Comparison of ENCODE assay signal across 17 cellular contexts in genomic region chr10:75038335-75038734, GRCh38.
DNase-seq lines count a peak whose midpoint lies in the region; ATAC-seq, FAIRE-seq and TF ChIP-seq lines count a peak whose summit lies in the region.
"Had no signal": no experiment of that assay in that cellular context is flagged by ENCODE, and none has a peak within 500 bp of the region (broad histone marks: within the 10 kb centered on the region; RNA-seq: fewer than 3 reads in every experiment).

No MANE protein-coding gene starts in this region.

- no peak for TF ChIP-seq CTCF in heart left ventricle (IDR thresholded peaks at IDR 0.05)
- no peak for TF ChIP-seq CTCF in pancreas (IDR thresholded peaks at IDR 0.05)

- H3K36me3 ChIP-seq in heart left ventricle (no peaks in the 10 kb centered on the region), pancreas (no peaks in the 10 kb centered on the region)
- H3K36me3 ChIP-seq: esophagus squamous epithelium, SJCRH30, upper lobe of right lung had no signal

- no peak for TF ChIP-seq POLR2A in heart left ventricle (IDR thresholded peaks at IDR 0.05)

- ATAC-seq in heart left ventricle, result peak in 3 of 4 donors; percentile 41 to 68 (median 43)
- ATAC-seq in pancreas, result peak; percentile 53 to 88 (median 64)
- ATAC-seq in GM18868 (IDR thresholded peaks at IDR 0.05; ENCODE audit: unreplicated experiment), result no peak
- ATAC-seq: upper lobe of right lung had no signal

- H3K4me3 ChIP-seq in heart left ventricle (no peak overlapping the region), pancreas (no peak overlapping the region)
- H3K4me3 ChIP-seq: esophagus squamous epithelium, SJCRH30, upper lobe of right lung had no signal

- peak overlapping the region in 3 of 12 donors; percentile 26 to 53 (median 49) for H3K27ac ChIP-seq in heart left ventricle
- no peak overlapping the region for H3K27ac ChIP-seq in pancreas
- H3K27ac ChIP-seq: esophagus squamous epithelium, SJCRH30, upper lobe of right lung had no signal

- FAIRE-seq in pancreas (lab: Jason Lieb, UNC), result no peak
- FAIRE-seq: GM12891, TTC549 had no signal

- WGBS in heart left ventricle, 4 donors, result 29 to 70% (median 35%) methylated on average over 4 to 7 of the region's 7 CpGs
- 16 to 19% methylated on average over 7 of the region's 7 CpGs for WGBS in pancreas, 2 donors

- H3K4me1 ChIP-seq in heart left ventricle, result peaks cover 0 to 33% (median 15%) of the 10 kb centered on the region in 12 donors
- H3K4me1 ChIP-seq in pancreas, result no peaks in the 10 kb centered on the region
- H3K4me1 ChIP-seq: esophagus squamous epithelium, upper lobe of right lung had no signal

- no peaks in the 10 kb centered on the region for H3K9me3 ChIP-seq in heart left ventricle
- H3K9me3 ChIP-seq in pancreas, result no peaks in the 10 kb centered on the region
- H3K9me3 ChIP-seq: esophagus squamous epithelium, SJCRH30, upper lobe of right lung had no signal

- intact Hi-C loops in heart left ventricle (cut with DNase I), result loop anchor here in 3 of 10 donors (5.0 to 10.0 kb wide), 2 partner anchors 54 to 56 kb away; a partner anchor contains a TSS
- intact Hi-C loops in pancreas (cut with DNase I), result loop anchor here in 1 of 3 donors (10.0 kb wide), 1 partner anchor 774 kb away; no protein-coding TSS in a partner anchor

- DNase-seq in ELF-1 (ENCODE audit: low read depth, low spot score), result peak; percentile 28
- peak; percentile 91 for DNase-seq in amniotic epithelial cell (ENCODE audit: low read depth)
- DNase-seq in heart left ventricle, result peak in 4 of 5 donors; percentile 37 to 70 (median 64)
- DNase-seq in pancreas, result peak in 2 of 6 donors; percentile 30 to 40
- no peak for DNase-seq in pons (ENCODE audit: low spot score)
- no peak for DNase-seq in cerebellar nuclear complex (lab: John Stamatoyannopoulos, UW)
- DNase-seq in NCI-H2171 (lab: John Stamatoyannopoulos, UW), result no peak
- DNase-seq: activated naive CD8-positive, alpha-beta T cell treated with anti-CD3 and anti-CD28 coated beads for 36 hours; DND-41; esophagus squamous epithelium; NCI-H2107; NK-92 treated with Interleukin-12 subunit alpha and Interleukin-12 subunit beta, amount 100 ng/mL, for 24 hours; SJCRH30; upper lobe of right lung had no signal

- H3K27me3 ChIP-seq in heart left ventricle (no peaks in the 10 kb centered on the region), pancreas (no peaks in the 10 kb centered on the region)
- H3K27me3 ChIP-seq: SJCRH30, upper lobe of right lung had no signal

Comparison
In these comparisons a context has a peak if more than half of its experiments do, and no peak if none do; other contexts are left out.
1. DNase-seq: peak in ELF-1 (single experiment), amniotic epithelial cell (single experiment) and heart left ventricle (4 of 5); none in pons (single experiment), cerebellar nuclear complex (0 of 2) and NCI-H2171 (single experiment).